ENCODE assay signal across 22 cellular contexts in the genomic region with DNA sequence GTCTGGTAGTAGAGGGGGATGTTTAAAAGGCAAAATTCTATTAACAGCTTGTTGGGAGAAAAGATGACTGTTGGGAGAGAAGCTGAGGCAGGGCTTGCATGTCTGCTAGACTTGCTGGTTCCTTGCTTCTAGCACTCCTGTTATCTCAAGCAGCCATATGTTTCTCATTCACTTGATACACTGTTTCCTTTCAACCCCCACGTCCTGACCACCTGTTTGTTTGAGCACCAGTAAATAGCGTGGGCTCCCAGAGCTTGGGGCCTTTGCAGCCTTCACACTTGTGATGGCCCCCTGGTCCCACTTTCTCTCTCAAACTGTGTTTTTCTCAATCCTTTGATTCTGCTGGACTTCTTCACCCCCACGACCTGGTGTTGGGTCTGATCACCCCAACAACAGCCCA.
"Had no signal": no experiment of that assay in that cellular context is flagged by ENCODE, and none has a peak within 500 bp of the region (broad histone marks: within the 10 kb centered on the region; RNA-seq: fewer than 3 reads in every experiment).

No MANE protein-coding gene starts in this region.

- H3K27ac Mint-ChIP-seq: activated CD8-positive, alpha-beta T cell treated with anti-CD3 and anti-CD28 coated beads, Interleukin-2, amount 10 ng/mL, durations not matched to agents 7 days and 5 days; activated naive CD8-positive, alpha-beta T cell treated with anti-CD3 and anti-CD28 coated beads, Interleukin-2, amount 10 ng/mL, durations not matched to agents 7 days and 5 days; T-helper 1 cell treated with Interleukin-12 subunit alpha and Interleukin-12 subunit beta and Interleukin-4 antibody, amounts not matched to agents 30 μg/mL and 1 μg/mL, for 36 hours had no signal

- H3K4me3 Mint-ChIP-seq: activated CD8-positive, alpha-beta T cell treated with anti-CD3 and anti-CD28 coated beads, Interleukin-2, amount 10 ng/mL, durations not matched to agents 7 days and 5 days; activated naive CD8-positive, alpha-beta T cell treated with anti-CD3 and anti-CD28 coated beads, Interleukin-2, amount 10 ng/mL, durations not matched to agents 7 days and 5 days; T-helper 1 cell treated with Interleukin-12 subunit alpha and Interleukin-12 subunit beta and Interleukin-4 antibody, amounts not matched to agents 30 μg/mL and 1 μg/mL, for 36 hours had no signal

- H3K4me1 Mint-ChIP-seq: activated naive CD8-positive, alpha-beta T cell treated with anti-CD3 and anti-CD28 coated beads, Interleukin-2, amount 10 ng/mL, durations not matched to agents 7 days and 5 days had no signal

- DNase-seq: activated CD4-positive, alpha-beta T cell treated with anti-CD3 and anti-CD28 coated beads for 48 hours; activated CD4-positive, alpha-beta T cell treated with anti-CD3 and anti-CD28 coated beads, Interleukin-2, amount 50 U/mL, for 4 hours; activated CD4-positive, CD25-positive, alpha-beta regulatory T cell treated with anti-CD3 and anti-CD28 coated beads, Interleukin-2, amount 50 U/mL, for 72 hours; activated CD8-positive, alpha-beta memory T cell treated with anti-CD3 and anti-CD28 coated beads, Interleukin-2, amount 50 U/mL, for 48 hours; activated CD8-positive, alpha-beta T cell treated with anti-CD3 and anti-CD28 coated beads, Interleukin-2, amount 10 ng/mL, durations not matched to agents 7 days and 5 days; activated naive CD4-positive, alpha-beta T cell treated with anti-CD3 and anti-CD28 coated beads, Interleukin-2, amount 50 U/mL, for 16 hours; activated naive CD8-positive, alpha-beta T cell treated with anti-CD3 and anti-CD28 coated beads, Interleukin-2, amount 10 ng/mL, durations not matched to agents 7 days and 5 days; activated T-cell treated with anti-CD3 and anti-CD28 coated beads, Interleukin-2, amount 50 U/mL, for 1 hour; adrenal gland; anterior cingulate cortex; cerebellar nuclear complex; Kasumi-1; NCI-H146; NCI-H187 treated with DMSO at 0.1 percent for 48 hours; NCI-H2081 treated with DMSO at 0.1 percent for 48 hours; NCI-H345; NCI-H510A; NCI-H748 treated with DMSO at 0.1 percent for 48 hours; Right ventricle myocardium superior had no signal

- H3K27me3 Mint-ChIP-seq: activated naive CD8-positive, alpha-beta T cell treated with anti-CD3 and anti-CD28 coated beads, Interleukin-2, amount 10 ng/mL, durations not matched to agents 7 days and 5 days had no signal

- H3K9me3 Mint-ChIP-seq: T-helper 1 cell treated with Interleukin-12 subunit alpha and Interleukin-12 subunit beta and Interleukin-4 antibody, amounts not matched to agents 30 μg/mL and 1 μg/mL, for 36 hours had no signal

- H3K36me3 Mint-ChIP-seq: activated naive CD8-positive, alpha-beta T cell treated with anti-CD3 and anti-CD28 coated beads, Interleukin-2, amount 10 ng/mL, durations not matched to agents 7 days and 5 days had no signal

- ATAC-seq: activated CD8-positive, alpha-beta T cell treated with anti-CD3 and anti-CD28 coated beads, Interleukin-2, amount 10 ng/mL, durations not matched to agents 7 days and 5 days; Panc1; SK-N-SH treated with all-trans-retinoic acid at 6 μM for 48 hours had no signal
